Comparison of ENCODE assay signal across 15 cellular contexts in genomic region chr6:29376003-29376402, GRCh38. TPM values are rescaled to one million over a fixed set of nuclear protein-coding genes. Genes with fewer than 3 reads are reported as not detected.
DNase-seq lines count a peak whose midpoint lies in the region; TF ChIP-seq lines count a peak whose summit lies in the region.
"Had no signal": no experiment of that assay in that cellular context is flagged by ENCODE, and none has a peak within 500 bp of the region (broad histone marks: within the 10 kb centered on the region; RNA-seq: fewer than 3 reads in every experiment).

No MANE protein-coding gene starts in this region.

- no peak overlapping the region for H3K4me3 ChIP-seq in SK-N-SH (ENCODE audit: low read depth in 2 of 2, low read length in 1 of 2)

- H3K27me3 Mint-ChIP-seq in type B pancreatic cell (peaks cover 16% of the 10 kb centered on the region), CD14-positive monocyte (ENCODE audit: low read depth in 3 of 3) (peaks cover 0 to 4% (median 2%) of the 10 kb centered on the region in 3 donors)

- intact Hi-C loops in CD14-positive monocyte (cut with micrococcal nuclease) (no loop called here), head of caudate nucleus (cut with DNase I) (no loop called here)

- TF ChIP-seq EP300 in SK-N-SH (IDR thresholded peaks at IDR 0.05; ENCODE audit: borderline replicate concordance in 1 of 2, low read depth in 1 of 2, low read length in 1 of 2), result no peak

- no peaks in the 10 kb centered on the region for H3F3A ChIP-seq in SK-N-SH (replicated peaks; ENCODE audit: insufficient read depth)

- H3K27ac ChIP-seq in SK-N-SH (ENCODE audit: low read depth in 2 of 2, low read length in 1 of 2), result no peak overlapping the region

- H3K4me2 ChIP-seq in SK-N-SH, result no peak overlapping the region

- H3K27ac Mint-ChIP-seq in type B pancreatic cell, result no peak overlapping the region
- H3K27ac Mint-ChIP-seq in CD14-positive monocyte, result no peak overlapping the region

- H3K27me3 ChIP-seq in SK-N-SH (ENCODE audit: insufficient read depth), result peaks cover 35% of the 10 kb centered on the region; the same call in 1 of the 2 replicates

- TF ChIP-seq POLR2A in erythroblast (IDR thresholded peaks at IDR 0.05; ENCODE audit: low read length), result no peak

- CTCF ChIA-PET in SK-N-SH (lab: Yijun Ruan, JAX), result interaction anchor here (0.8 kb wide), 1 partner anchor 227 kb away, joined by 3 read pairs; no protein-coding TSS in a partner anchor

- POLR2A ChIA-PET in SK-N-SH (lab: Yijun Ruan, JAX), result no interaction called here

- H3K9ac ChIP-seq in SK-N-SH, result no peak overlapping the region

- H3K36me3 Mint-ChIP-seq in type B pancreatic cell (no peaks in the 10 kb centered on the region), CD14-positive monocyte (no peaks in the 10 kb centered on the region)

- H3K4me1 Mint-ChIP-seq in type B pancreatic cell (ENCODE audit: unreplicated experiment), result no peaks in the 10 kb centered on the region
- no peaks in the 10 kb centered on the region for H3K4me1 Mint-ChIP-seq in CD14-positive monocyte

- H3K9me3 ChIP-seq in SK-N-SH, result no peaks in the 10 kb centered on the region; the same call in 1 of the 2 replicates

- no peaks in the 10 kb centered on the region for H3K79me2 ChIP-seq in SK-N-SH (ENCODE audit: insufficient read depth)

- H3K4me1 ChIP-seq in SK-N-SH (ENCODE audit: control insufficient read depth in 1 of 2, insufficient read depth in 2 of 2, low read depth in 1 of 2, low read length in 1 of 2), result no peaks in the 10 kb centered on the region

- H3K36me3 ChIP-seq in SK-N-SH (replicated peaks in 1 of 2; ENCODE audit: control insufficient read depth in 1 of 2, insufficient read depth in 2 of 2, low read length in 1 of 2), result no peaks in the 10 kb centered on the region

- H3K4me3 Mint-ChIP-seq in type B pancreatic cell (no peak overlapping the region), CD14-positive monocyte (no peak overlapping the region)

- no peaks in the 10 kb centered on the region for H3K9me2 ChIP-seq in SK-N-SH

- H4K20me1 ChIP-seq in SK-N-SH (ENCODE audit: insufficient read depth), result no peaks in the 10 kb centered on the region

- H2AFZ ChIP-seq in SK-N-SH (ENCODE audit: low read depth), result no peak overlapping the region

- 0 out of 2 replicates have a peak, but pooled peaks have one; percentile 29 for TF ChIP-seq RAD21 in SK-N-SH (IDR thresholded peaks at IDR 0.05; ENCODE audit: low read length)

- H3K9me3 Mint-ChIP-seq in type B pancreatic cell (no peaks in the 10 kb centered on the region), CD14-positive monocyte (no peaks in the 10 kb centered on the region)

- DNase-seq in SIG-M5 treated with dmso at 0.1 percent for 504 hours (lab: John Stamatoyannopoulos, UW; ENCODE audit: unreplicated experiment) (peak; percentile 3), SIG-M5 (lab: John Stamatoyannopoulos, UW) (no peak), SK-N-SH (no peak), erythroblast (lab: John Stamatoyannopoulos, UW) (peak; percentile 16 to 32), type B pancreatic cell (ENCODE audit: extremely low spot score, unreplicated experiment) (no peak), CD14-positive monocyte (ENCODE audit: low spot score) (no peak), head of caudate nucleus (no peak)
- DNase-seq in activated naive CD4-positive, alpha-beta T cell treated with anti-CD3 and anti-CD28 coated beads, Interleukin-2, amount 50 U/mL, for 16 hours, result no peak
- DNase-seq: 8988T, activated T-cell treated with anti-CD3 and anti-CD28 coated beads for 4 hours, NCI-H2171 treated with DMSO at 0.1 percent for 48 hours had no signal

- TF ChIP-seq CTCF in SK-N-SH (IDR thresholded peaks at IDR 0.05) (peak; percentile 37), type B pancreatic cell (conservative IDR thresholded peaks at IDR 0.05) (peak; percentile 61), CD14-positive monocyte (IDR thresholded peaks at IDR 0.05) (no peak)

TF ChIP-seq in SK-N-SH, 30 proteins besides CTCF, POLR2A, EP300 and RAD21:
- TF ChIP-seq IRF3 (IDR thresholded peaks at IDR 0.05; ENCODE audit: low read depth, low read length), result no peak
- no peak for TF ChIP-seq RXRA (IDR thresholded peaks at IDR 0.05; ENCODE audit: borderline replicate concordance, low read depth)
TF ChIP-seq in SK-N-SH: peak in this region for 0.

RNA-seq across cellular contexts. Expression of gene OR12D3, which starts 0.9 kb away (rescaled TPM):
- polyA plus RNA-seq in SK-N-SH (2012; rRNA removed) (not detected in 2 replicates), CD14-positive monocyte (not detected)
- not detected in 2 replicates for polyA plus RNA-seq in SK-N-SH (2012; cell fraction: cytosol; rRNA removed)
- not detected in 2 replicates for polyA plus RNA-seq in SK-N-SH (2012; cell fraction: nucleus; rRNA removed)
- not detected in 2 replicates for total RNA-seq in type B pancreatic cell (ENCODE audit: low replicate concordance)
- total RNA-seq: M059J, myocyte, RPMI7951, temporal lobe had no signal

RNA-seq across cellular contexts. Expression of gene OR5V1, which starts 7.3 kb away (rescaled TPM):
- polyA plus RNA-seq in SK-N-SH (2012; rRNA removed), result not detected in 2 replicates
- polyA plus RNA-seq in SK-N-SH (2012; cell fraction: cytosol; rRNA removed), result not detected in 2 replicates
- polyA plus RNA-seq in SK-N-SH (2012; cell fraction: nucleus; rRNA removed), result not detected in 2 replicates
- not detected in 2 replicates for total RNA-seq in type B pancreatic cell (ENCODE audit: low replicate concordance)
- not detected for polyA plus RNA-seq in CD14-positive monocyte
- total RNA-seq: M059J, myocyte, RPMI7951, temporal lobe had no signal

RNA-seq across cellular contexts. Expression of gene OR12D2, which starts 19.4 kb away (rescaled TPM):
- polyA plus RNA-seq in SK-N-SH (2012; rRNA removed), result not detected in 2 replicates
- not detected in 2 replicates for polyA plus RNA-seq in SK-N-SH (2012; cell fraction: cytosol; rRNA removed)
- polyA plus RNA-seq in SK-N-SH (2012; cell fraction: nucleus; rRNA removed), result not detected in 2 replicates
- not detected in 2 replicates for total RNA-seq in type B pancreatic cell (ENCODE audit: low replicate concordance)
- polyA plus RNA-seq in CD14-positive monocyte, result not detected
- total RNA-seq: M059J, myocyte, RPMI7951, temporal lobe had no signal

RNA-seq across cellular contexts. Expression of gene OR12D1, which starts 38.7 kb away (rescaled TPM):
- polyA plus RNA-seq in SK-N-SH (2012; rRNA removed) (not detected in 2 replicates), CD14-positive monocyte (not detected)
- not detected in 2 replicates for polyA plus RNA-seq in SK-N-SH (2012; cell fraction: cytosol; rRNA removed)
- not detected in 2 replicates for polyA plus RNA-seq in SK-N-SH (2012; cell fraction: nucleus; rRNA removed)
- total RNA-seq in type B pancreatic cell (ENCODE audit: low replicate concordance), result not detected in 2 replicates
- total RNA-seq: M059J, myocyte, RPMI7951, temporal lobe had no signal

Comparison
In these comparisons a context has a peak if more than half of its experiments do, and no peak if none do; other contexts are left out.
1. DNase-seq: peak in SIG-M5 treated with dmso at 0.1 percent for 504 hours (single experiment) and erythroblast (2 of 2); none in SIG-M5 (single experiment), SK-N-SH (single experiment), type B pancreatic cell (single experiment), CD14-positive monocyte (single experiment), activated naive CD4-positive, alpha-beta T cell treated with anti-CD3 and anti-CD28 coated beads, Interleukin-2, amount 50 U/mL, for 16 hours (single experiment) and head of caudate nucleus (0 of 42).